Comparison of ENCODE assay signal across 28 cellular contexts in the genomic region with DNA sequence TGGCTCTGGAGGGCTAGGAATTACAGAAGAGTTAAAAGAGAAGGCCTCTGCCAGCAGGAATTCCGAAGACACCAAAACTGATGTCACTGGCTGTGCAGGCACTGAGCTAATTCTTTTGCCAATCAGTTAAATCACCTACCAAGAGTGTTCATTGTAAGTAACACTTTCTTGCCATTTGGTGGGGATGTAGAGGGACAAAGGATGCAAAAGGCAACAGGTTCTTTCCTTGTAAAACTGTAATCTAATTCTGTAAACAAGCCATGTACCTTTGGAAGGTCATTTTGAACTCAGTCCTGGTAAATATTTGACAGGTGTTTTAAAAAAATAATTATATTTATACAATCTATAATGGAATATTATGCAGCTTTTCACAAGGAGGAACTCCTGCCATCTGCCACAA.
"Had no signal": no experiment of that assay in that cellular context is flagged by ENCODE, and none has a peak within 500 bp of the region (broad histone marks: within the 10 kb centered on the region; RNA-seq: fewer than 3 reads in every experiment).

No MANE protein-coding gene starts in this region.

- H3K4me2 ChIP-seq: KMS-11 had no signal

- H3K9me3 ChIP-seq: MG63, SJSA1 had no signal

- H3K36me3 ChIP-seq: MG63, SJSA1 had no signal

- DNase-seq: activated CD4-positive, alpha-beta memory T cell treated with anti-CD3 and anti-CD28 coated beads for 36 hours; activated CD4-positive, alpha-beta T cell treated with anti-CD3 and anti-CD28 coated beads, Interleukin-2, amount 10 ng/mL, durations not matched to agents 7 days and 5 days; activated CD4-positive, CD25-positive, alpha-beta regulatory T cell; activated CD8-positive, alpha-beta memory T cell treated with anti-CD3 and anti-CD28 coated beads for 24 hours; activated effector memory CD4-positive, alpha-beta T cell treated with anti-CD3 and anti-CD28 coated beads, Interleukin-2, amount 50 U/mL, for 16 hours; activated naive CD4-positive, alpha-beta T cell treated with anti-CD3 and anti-CD28 coated beads, Interleukin-2, amount 10 ng/mL, durations not matched to agents 7 days and 5 days; activated naive CD8-positive, alpha-beta T cell treated with anti-CD3 and anti-CD28 coated beads for 36 hours; activated T-cell treated with anti-CD3 and anti-CD28 coated beads, Interleukin-2, amount 50 U/mL, for 4 hours; cerebellar nuclear complex; MG63; MV-4-11; NCI-H1092 treated with DMSO at 0.1 percent for 48 hours; NCI-H1417 treated with DMSO at 0.1 percent for 48 hours; NCI-H1694; NCI-H2029; NCI-H2107; NCI-H2171 treated with DMSO at 0.1 percent for 48 hours; NCI-H226; NCI-H526; NK-92 treated with Interleukin-12 subunit alpha and Interleukin-12 subunit beta, amount 100 ng/mL, for 24 hours; PC-3; SHP77; T-cell; T-helper 2 cell; T1000 had no signal

- H3K9ac ChIP-seq: KMS-11 had no signal

- H3K27me3 ChIP-seq: MG63, SJSA1 had no signal

- H3K27ac ChIP-seq: KMS-11, SJSA1, VCaP had no signal

- H3K4me3 ChIP-seq: MG63, SJSA1 had no signal

- H3K4me1 ChIP-seq: SJSA1 had no signal

- ATAC-seq: activated T-cell treated with anti-CD3 and anti-CD28 coated beads, Interleukin-2, amount 50 U/mL, for 4 hours; PC-3; T-cell had no signal
